In the genomic region with DNA sequence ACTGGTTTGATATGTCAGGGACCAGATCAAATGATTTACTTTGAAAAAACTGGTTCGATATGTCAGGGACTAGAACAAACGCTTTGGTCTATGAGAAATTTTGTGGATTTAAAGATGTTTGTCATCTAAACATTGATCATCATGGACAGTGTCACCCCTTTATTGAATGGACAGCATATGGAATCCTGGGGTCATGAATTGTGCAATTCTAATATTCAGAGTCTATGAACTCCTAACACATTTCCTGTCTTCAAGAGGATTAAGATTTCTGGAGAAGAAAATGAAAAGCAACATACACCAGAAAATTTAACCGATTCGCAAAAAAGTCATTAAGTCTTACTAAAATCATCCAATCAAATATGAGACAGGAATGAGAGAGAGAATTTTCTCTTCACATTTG, we compare ENCODE assay signal across 14 cellular contexts.
DNase-seq lines count a peak whose midpoint lies in the region; TF ChIP-seq lines count a peak whose summit lies in the region.
"Had no signal": no experiment of that assay in that cellular context is flagged by ENCODE, and none has a peak within 500 bp of the region (broad histone marks: within the 10 kb centered on the region; RNA-seq: fewer than 3 reads in every experiment).

No MANE protein-coding gene starts in this region.

- no peak for DNase-seq in MCF 10A (ENCODE audit: unreplicated experiment)
- DNase-seq in endothelial cell (ENCODE audit: low spot score) = no peak
- no peak for DNase-seq in NCI-H1105 treated with DMSO at 0.1 percent for 48 hours (lab: John Stamatoyannopoulos, UW)
- DNase-seq in stimulated activated CD4-positive, alpha-beta T cell treated with anti-CD3 and anti-CD28 coated beads, Interleukin-12 subunit alpha, Interleukin-12 subunit beta, amount 100 ng/mL, for 4 hours = no peak
- DNase-seq in LoVo (ENCODE audit: low spot score) = no peak
- DNase-seq: activated CD8-positive, alpha-beta T cell treated with anti-CD3 and anti-CD28 coated beads, Interleukin-2, amount 10 ng/mL, durations not matched to agents 7 days and 5 days; NCI-H1694; NCI-H524 treated with DMSO at 0.1 percent for 48 hours; RPMI8226; stimulated activated naive CD4-positive, alpha-beta T cell treated with Interleukin-2 at 50 U/mL for 16 hours; T1000 had no signal

- H3K27me3 ChIP-seq in HUES6 (ENCODE audit: control insufficient read depth, insufficient read depth, low read length) = no peaks in the 10 kb centered on the region
- no peaks in the 10 kb centered on the region for H3K27me3 ChIP-seq in subcutaneous abdominal adipose tissue (ENCODE audit: control insufficient read depth in 5 of 5, insufficient read depth in 4 of 5, low read length in 5 of 5)

- TF ChIP-seq CTCF in MCF 10A (IDR thresholded peaks at IDR 0.05; ENCODE audit: unreplicated experiment) = no peak
- TF ChIP-seq CTCF in endothelial cell (IDR thresholded peaks at IDR 0.05; ENCODE audit: unreplicated experiment) = no peak

- H3K36me3 Mint-ChIP-seq in MCF 10A (ENCODE audit: insufficient read depth, unreplicated experiment) = peaks cover 6% of the 10 kb centered on the region
- peaks cover 3% of the 10 kb centered on the region for H3K36me3 Mint-ChIP-seq in endothelial cell (ENCODE audit: low read depth, unreplicated experiment)

- H3K9me3 Mint-ChIP-seq in MCF 10A (ENCODE audit: unreplicated experiment) (no peaks in the 10 kb centered on the region), endothelial cell (ENCODE audit: unreplicated experiment) (peaks cover 5% of the 10 kb centered on the region)

- H3K4me3 Mint-ChIP-seq in MCF 10A (ENCODE audit: unreplicated experiment) = no peak overlapping the region
- no peak overlapping the region for H3K4me3 Mint-ChIP-seq in endothelial cell (ENCODE audit: unreplicated experiment)

- peaks cover 4% of the 10 kb centered on the region; the same call in 1 of the 2 replicates for H3K36me3 ChIP-seq in HUES6 (ENCODE audit: control insufficient read depth, insufficient read depth, low read length)
- H3K36me3 ChIP-seq in mesodermal cell (ENCODE audit: control insufficient read depth, insufficient read depth, low read length) = peaks cover 20% of the 10 kb centered on the region
- H3K36me3 ChIP-seq in subcutaneous abdominal adipose tissue (ENCODE audit: control insufficient read depth in 5 of 5, insufficient read depth in 5 of 5, low read length in 5 of 5) = no peaks in the 10 kb centered on the region

- no peaks in the 10 kb centered on the region for H3K9me3 ChIP-seq in HUES6 (ENCODE audit: control insufficient read depth, insufficient read depth, low read depth, low read length)
- no peaks in the 10 kb centered on the region for H3K9me3 ChIP-seq in mesodermal cell (ENCODE audit: control insufficient read depth, low read length)
- no peaks in the 10 kb centered on the region for H3K9me3 ChIP-seq in subcutaneous abdominal adipose tissue (ENCODE audit: control insufficient read depth in 5 of 5, low read length in 5 of 5)

- intact Hi-C loops in MCF 10A (cut with micrococcal nuclease) = loop anchor here (1.0 kb wide), 1 partner anchor 69 kb away; no protein-coding TSS in a partner anchor

- WGBS in mesodermal cell (ENCODE audit: insufficient coverage in 2 of 2), 2 experiments = 80 to 94% methylated on average over 1 to 2 of the region's 4 CpGs

- H3K27ac ChIP-seq in HUES6 (ENCODE audit: low read depth, low read length) (peak overlapping the region; percentile 32; the same call in 1 of the 2 replicates), mesodermal cell (ENCODE audit: low read depth, low read length, severe bottlenecking) (peak overlapping the region; percentile 99), subcutaneous abdominal adipose tissue (ENCODE audit: low read depth, low read length) (peak overlapping the region; percentile 92)

- H3K4me1 ChIP-seq in HUES6 (ENCODE audit: control insufficient read depth, insufficient read depth, low read length) (peaks cover 33% of the 10 kb centered on the region), mesodermal cell (ENCODE audit: control insufficient read depth, insufficient read depth, low read length, poor library complexity, severe bottlenecking) (peaks cover 42% of the 10 kb centered on the region), subcutaneous abdominal adipose tissue (ENCODE audit: control insufficient read depth in 5 of 5, insufficient read depth in 5 of 5, low read length in 5 of 5) (peaks cover 2 to 43% (median 35%) of the 10 kb centered on the region in 5 donors)

- H3K27me3 Mint-ChIP-seq in MCF 10A (ENCODE audit: insufficient read depth, unreplicated experiment) (no peaks in the 10 kb centered on the region), endothelial cell (ENCODE audit: unreplicated experiment) (no peaks in the 10 kb centered on the region)

- H3K27ac Mint-ChIP-seq in MCF 10A (ENCODE audit: low read depth, unreplicated experiment) (peak overlapping the region; percentile 96), endothelial cell (ENCODE audit: unreplicated experiment) (no peak overlapping the region)

- H3K4me3 ChIP-seq in HUES6 (ENCODE audit: low read depth, low read length) (no peak overlapping the region; the same call in 1 of the 2 replicates), mesodermal cell (ENCODE audit: extremely low read depth, insufficient read depth, low read length, poor library complexity, severe bottlenecking) (no peak overlapping the region), subcutaneous abdominal adipose tissue (ENCODE audit: low read depth in 1 of 5, low read length in 5 of 5) (no peak overlapping the region)

- H3K9ac ChIP-seq in HUES6 (ENCODE audit: low read length) (no peak overlapping the region), subcutaneous abdominal adipose tissue (ENCODE audit: low read length in 5 of 5) (peak overlapping the region in 1 of 5 donors; percentile 73)

- BruUV-seq in MCF 10A (replicated peaks; lab: Mats Ljungman, UMichigan) = no TSS peak

- CTCF ChIA-PET in MCF 10A (lab: Yijun Ruan, JAX) = interaction anchor here (0.8 to 5.8 kb wide), 6 partner anchors 13 to 137 kb away, joined by 3 to 49 read pairs (median 6); no protein-coding TSS in a partner anchor

- peaks cover 54% of the 10 kb centered on the region for H3K4me1 Mint-ChIP-seq in MCF 10A (ENCODE audit: insufficient read depth, unreplicated experiment)
- H3K4me1 Mint-ChIP-seq in endothelial cell (ENCODE audit: unreplicated experiment) = peaks cover 14% of the 10 kb centered on the region

- POLR2A ChIA-PET in MCF 10A (lab: Yijun Ruan, JAX) = interaction anchor here (0.9 to 6.9 kb wide), 15 partner anchors 9 to 347 kb away, joined by 3 to 89 read pairs (median 6); a partner anchor contains a TSS

Comparison
In these comparisons a context has a peak if more than half of its experiments do, and no peak if none do; other contexts are left out.
1. H3K27ac ChIP-seq: peak in every context shown above with its lines; median percentile 99 in mesodermal cell; 92 in subcutaneous abdominal adipose tissue; 32 in HUES6.